1 cellular context compared by ENCODE assay signal in the genomic region with DNA sequence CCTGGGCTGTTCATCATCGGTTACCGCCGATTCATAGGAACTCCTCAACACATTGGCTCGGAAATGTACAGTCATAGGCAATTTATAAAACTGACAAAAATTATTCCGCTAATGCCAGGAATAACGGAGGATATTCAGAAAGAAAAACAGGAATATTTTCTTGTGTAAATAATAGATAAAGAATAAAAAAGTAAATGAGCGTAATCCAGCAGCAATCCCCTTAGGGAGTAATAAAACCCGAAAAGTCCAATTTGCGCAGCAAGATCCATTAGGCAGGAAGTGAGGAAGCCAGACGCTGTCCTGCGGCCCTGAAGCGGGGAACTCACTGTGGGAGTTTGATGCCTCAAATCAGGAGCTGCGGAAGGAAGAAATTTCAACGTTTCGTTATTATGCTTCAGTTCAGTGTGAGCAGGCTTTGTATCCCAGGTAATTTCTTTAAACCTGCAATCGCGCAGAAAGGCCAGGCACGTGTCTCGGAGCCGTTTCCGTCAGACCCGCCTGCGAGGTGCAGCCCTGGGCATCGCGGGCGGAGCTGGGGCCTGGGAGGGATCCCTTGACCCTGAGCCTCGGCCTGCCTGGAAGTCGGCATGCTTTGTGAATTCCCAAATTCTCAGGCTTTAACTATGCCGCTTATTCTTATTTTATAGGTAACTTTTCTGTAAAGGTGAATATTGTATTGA.
TF ChIP-seq lines count a peak whose summit lies in the region.

No MANE protein-coding gene starts in this region.

TF ChIP-seq in WTC11, 78 proteins besides CTCF, POLR2A, EP300 and RAD21 (continued from another document):
- TF ChIP-seq, protein P1, sequence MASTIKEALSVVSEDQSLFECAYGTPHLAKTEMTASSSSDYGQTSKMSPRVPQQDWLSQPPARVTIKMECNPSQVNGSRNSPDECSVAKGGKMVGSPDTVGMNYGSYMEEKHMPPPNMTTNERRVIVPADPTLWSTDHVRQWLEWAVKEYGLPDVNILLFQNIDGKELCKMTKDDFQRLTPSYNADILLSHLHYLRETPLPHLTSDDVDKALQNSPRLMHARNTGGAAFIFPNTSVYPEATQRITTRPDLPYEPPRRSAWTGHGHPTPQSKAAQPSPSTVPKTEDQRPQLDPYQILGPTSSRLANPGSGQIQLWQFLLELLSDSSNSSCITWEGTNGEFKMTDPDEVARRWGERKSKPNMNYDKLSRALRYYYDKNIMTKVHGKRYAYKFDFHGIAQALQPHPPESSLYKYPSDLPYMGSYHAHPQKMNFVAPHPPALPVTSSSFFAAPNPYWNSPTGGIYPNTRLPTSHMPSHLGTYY (CRISPR knock-in tag; IDR thresholded peaks at IDR 0.05), result no peak
- TF ChIP-seq ZNF317 (CRISPR knock-in tag; IDR thresholded peaks at IDR 0.05; ENCODE audit: borderline replicate concordance, low read depth) (no peak), JUN (CRISPR knock-in tag; IDR thresholded peaks at IDR 0.05) (no peak), NR1H2 (CRISPR knock-in tag; IDR thresholded peaks at IDR 0.05) (no peak), TEAD1 (CRISPR knock-in tag; IDR thresholded peaks at IDR 0.05) (no peak), ZNF423 (CRISPR knock-in tag; IDR thresholded peaks at IDR 0.05) (no peak), STAT6 (CRISPR knock-in tag; conservative IDR thresholded peaks at IDR 0.05; ENCODE audit: low read depth) (no peak), ZNF416 (CRISPR knock-in tag; IDR thresholded peaks at IDR 0.05) (no peak)
